Comparison of ENCODE assay signal across 19 cellular contexts in genomic region chr2:230783101-230783500, GRCh38.
"Had no signal": no experiment of that assay in that cellular context is flagged by ENCODE, and none has a peak within 500 bp of the region (broad histone marks: within the 10 kb centered on the region; RNA-seq: fewer than 3 reads in every experiment).

No MANE protein-coding gene starts in this region.

- H3K4me3 Mint-ChIP-seq: activated naive CD4-positive, alpha-beta T cell treated with anti-CD3 and anti-CD28 coated beads for 36 hours; nephron; stimulated activated naive CD8-positive, alpha-beta T cell treated with anti-CD3 and anti-CD28 coated beads, Interleukin-15, amount 100 ng/mL, for 72 hours; T-helper 1 cell treated with Interleukin-12 subunit alpha and Interleukin-12 subunit beta and Interleukin-4 antibody, amounts not matched to agents 30 μg/mL and 1 μg/mL, for 36 hours; WTC11 had no signal

- H3K27me3 ChIP-seq: adrenal gland, left lung had no signal

- ATAC-seq: left lung; sciatic nerve; stimulated activated naive CD8-positive, alpha-beta T cell treated with anti-CD3 and anti-CD28 coated beads, Interleukin-15, amount 100 ng/mL, for 72 hours; WTC11 had no signal

- H3K9me3 ChIP-seq: adrenal gland, SK-N-SH had no signal

- H3K27ac Mint-ChIP-seq: activated naive CD4-positive, alpha-beta T cell treated with anti-CD3 and anti-CD28 coated beads for 36 hours; stimulated activated naive CD8-positive, alpha-beta T cell treated with anti-CD3 and anti-CD28 coated beads, Interleukin-15, amount 100 ng/mL, for 72 hours had no signal

- H3K27me3 Mint-ChIP-seq: stimulated activated naive CD8-positive, alpha-beta T cell treated with anti-CD3 and anti-CD28 coated beads, Interleukin-15, amount 100 ng/mL, for 72 hours had no signal

- FAIRE-seq: islet of Langerhans, urothelium cell line had no signal

- H3K4me3 ChIP-seq: adrenal gland, left lung had no signal

- DNase-seq: activated CD4-positive, alpha-beta T cell treated with anti-CD3 and anti-CD28 coated beads, Interleukin-2, amount 50 U/mL, for 1 hour; activated naive CD4-positive, alpha-beta T cell treated with anti-CD3 and anti-CD28 coated beads for 36 hours; adrenal gland; caudate nucleus; cortex of kidney; effector memory CD4-positive, alpha-beta T cell; erythroblast; foreskin fibroblast; head of caudate nucleus; left lung; mesendoderm; SK-N-SH; stimulated activated naive CD8-positive, alpha-beta T cell treated with anti-CD3 and anti-CD28 coated beads, Interleukin-15, amount 100 ng/mL, for 72 hours had no signal

- H3K36me3 ChIP-seq: adrenal gland had no signal

- H3K27ac ChIP-seq: adrenal gland, left lung had no signal
